ENCODE assay signal across 15 cellular contexts in the genomic region with DNA sequence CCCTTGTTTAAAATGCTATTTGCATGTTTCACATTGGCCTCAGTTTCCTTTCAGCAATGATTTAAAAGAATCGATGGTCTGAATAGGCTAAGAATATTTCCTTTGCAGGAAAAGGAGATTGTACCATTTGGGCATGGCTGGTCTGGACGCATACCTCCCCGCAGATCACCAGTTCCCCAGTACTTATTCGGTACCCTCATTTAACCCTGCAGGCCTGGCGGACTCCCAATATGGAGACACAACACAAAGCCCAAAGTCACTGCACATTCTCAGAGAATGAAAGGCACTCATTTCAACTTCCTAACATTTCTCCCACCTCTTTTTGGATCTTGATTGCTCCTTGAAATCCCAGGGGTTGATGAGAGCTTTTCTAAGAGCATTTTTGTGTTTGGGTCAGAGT.
DNase-seq lines count a peak whose midpoint lies in the region; ATAC-seq, FAIRE-seq and TF ChIP-seq lines count a peak whose summit lies in the region.
"Had no signal": no experiment of that assay in that cellular context is flagged by ENCODE, and none has a peak within 500 bp of the region (broad histone marks: within the 10 kb centered on the region; RNA-seq: fewer than 3 reads in every experiment).

No MANE protein-coding gene starts in this region.

- intact Hi-C loops in heart left ventricle (cut with DNase I): no loop called here
- intact Hi-C loops in right cardiac atrium (cut with DNase I): no loop called here

- no peak for DNase-seq in heart left ventricle
- DNase-seq in right cardiac atrium: no peak
- DNase-seq in right atrium auricular region (ENCODE audit: low spot score): peak; percentile 52
- DNase-seq in DMS153 (lab: John Stamatoyannopoulos, UW): no peak
- no peak for DNase-seq in D721Med (ENCODE audit: insufficient read length, low spot score)
- DNase-seq: Calu3, DMS 273 treated with DMSO at 0.1 percent for 48 hours, HCEC 1CT had no signal

- H3K4me3 ChIP-seq in heart left ventricle (no peak overlapping the region), right cardiac atrium (ENCODE audit: low read length) (no peak overlapping the region), right atrium auricular region (no peak overlapping the region), rectal smooth muscle tissue (ENCODE audit: low read length) (no peak overlapping the region)
- H3K4me3 ChIP-seq: BLaER1 treated with 17β-estradiol and CSF1 and Interleukin-3, amounts not matched to agents 10 nM and 100 nM; GM23338 had no signal

- WGBS in heart left ventricle, 4 donors: 57 to 75% (median 69%) methylated on average over 5 of the region's 5 CpGs
- WGBS in right cardiac atrium: 75% methylated on average over 5 of the region's 5 CpGs

- H3K27me3 ChIP-seq in heart left ventricle (no peaks in the 10 kb centered on the region), right cardiac atrium (ENCODE audit: control insufficient read depth, insufficient read depth) (no peaks in the 10 kb centered on the region), right atrium auricular region (no peaks in the 10 kb centered on the region), rectal smooth muscle tissue (ENCODE audit: control insufficient read depth, insufficient read depth, low read length) (no peaks in the 10 kb centered on the region)
- H3K27me3 ChIP-seq: BLaER1 treated with 17β-estradiol and CSF1 and Interleukin-3, amounts not matched to agents 10 nM and 100 nM had no signal

- no peak for FAIRE-seq in D721Med (lab: Jason Lieb, UNC)
- FAIRE-seq: G401.6, GM12891, H54 had no signal

- no peak overlapping the region for H3K9ac ChIP-seq in rectal smooth muscle tissue (ENCODE audit: low read length)
- H3K9ac ChIP-seq: BLaER1 treated with 17β-estradiol and CSF1 and Interleukin-3, amounts not matched to agents 10 nM and 100 nM had no signal

- H3K4me1 ChIP-seq in heart left ventricle: peaks cover 0 to 36% (median 6%) of the 10 kb centered on the region in 12 donors
- peaks cover 5% of the 10 kb centered on the region for H3K4me1 ChIP-seq in right cardiac atrium (ENCODE audit: control insufficient read depth, insufficient read depth, low read length)
- H3K4me1 ChIP-seq in right atrium auricular region: no peaks in the 10 kb centered on the region
- no peaks in the 10 kb centered on the region for H3K4me1 ChIP-seq in rectal smooth muscle tissue (ENCODE audit: control insufficient read depth, insufficient read depth, low read length)

- ATAC-seq in heart left ventricle (peak in 3 of 4 donors; percentile 30 to 50 (median 50)), right cardiac atrium (no peak)
- ATAC-seq: CD8-positive, alpha-beta T cell; GM23338 had no signal

- H3K27ac ChIP-seq in heart left ventricle: peak overlapping the region in 1 of 12 donors; percentile 27
- no peak overlapping the region for H3K27ac ChIP-seq in right cardiac atrium (ENCODE audit: low read length)
- H3K27ac ChIP-seq in right atrium auricular region: no peak overlapping the region
- H3K27ac ChIP-seq in rectal smooth muscle tissue (ENCODE audit: low read depth, low read length): peak overlapping the region; percentile 4
- H3K27ac ChIP-seq: BLaER1 treated with 17β-estradiol and CSF1 and Interleukin-3, amounts not matched to agents 10 nM and 100 nM had no signal

- TF ChIP-seq POLR2A in heart left ventricle (IDR thresholded peaks at IDR 0.05): no peak

- H3K9me3 ChIP-seq in heart left ventricle (no peaks in the 10 kb centered on the region), right cardiac atrium (ENCODE audit: control insufficient read depth, low read length) (no peaks in the 10 kb centered on the region), right atrium auricular region (no peaks in the 10 kb centered on the region)

- H3K36me3 ChIP-seq in heart left ventricle (peaks cover 0 to 70% (median 26%) of the 10 kb centered on the region in 9 donors), right atrium auricular region (peaks cover 47% of the 10 kb centered on the region), rectal smooth muscle tissue (ENCODE audit: control insufficient read depth, insufficient read depth, low read length) (peaks cover 13% of the 10 kb centered on the region)

- TF ChIP-seq CTCF in heart left ventricle (IDR thresholded peaks at IDR 0.05) (no peak), right atrium auricular region (IDR thresholded peaks at IDR 0.05) (no peak), D721Med (IDR thresholded peaks at IDR 0.05; ENCODE audit: insufficient read depth, missing control alignments) (no peak)

Comparison
In these comparisons a context has a peak if more than half of its experiments do, and no peak if none do; other contexts are left out.
1. ATAC-seq: peak in heart left ventricle (3 of 4); none in right cardiac atrium (0 of 2).